24 cellular contexts compared by ENCODE assay signal in genomic region chr22:38419864-38420172, GRCh38. TPM values are rescaled to one million over a fixed set of nuclear protein-coding genes. Genes with fewer than 3 reads are reported as not detected.
DNase-seq lines count a peak whose midpoint lies in the region; ATAC-seq, FAIRE-seq and TF ChIP-seq lines count a peak whose summit lies in the region.
"Had no signal": no experiment of that assay in that cellular context is flagged by ENCODE, and none has a peak within 500 bp of the region (broad histone marks: within the 10 kb centered on the region; RNA-seq: fewer than 3 reads in every experiment).

No MANE protein-coding gene starts in this region.

- H3K4me3 ChIP-seq in right atrium auricular region (no peak overlapping the region), K562 (no peak overlapping the region), thyroid gland (replicated peaks in 1 of 3) (no peak overlapping the region)
- H3K4me3 ChIP-seq: GM23248 had no signal

- no peak for TF ChIP-seq RAD21 in K562 (CRISPR knock-in tag; conservative IDR thresholded peaks at IDR 0.05 in 1 of 2, IDR thresholded peaks at IDR 0.05 in 1 of 2)

- no peak for TF ChIP-seq CTCF in right atrium auricular region (IDR thresholded peaks at IDR 0.05)
- TF ChIP-seq CTCF in K562 (IDR thresholded peaks at IDR 0.05 in 2 of 3, conservative IDR thresholded peaks at IDR 0.05 in 1 of 3; ENCODE audit: insufficient read depth in 2 of 3, low read depth in 1 of 3, low read length in 3 of 3) = no peak
- no peak for TF ChIP-seq CTCF in thyroid gland (IDR thresholded peaks at IDR 0.05)
- TF ChIP-seq CTCF in Calu3 (IDR thresholded peaks at IDR 0.05; ENCODE audit: unreplicated experiment) = no peak

- peak; percentile 24 for DNase-seq in Right ventricle myocardium superior
- no peak for DNase-seq in right atrium auricular region (ENCODE audit: low spot score)
- DNase-seq in K562 (ENCODE audit: extremely low read depth in 1 of 4, low spot score in 3 of 4) = peak in 1 of 4 experiments; percentile 26
- peak; percentile 46 for DNase-seq in left kidney (ENCODE audit: low read depth, low spot score)
- DNase-seq in thyroid gland = peak; percentile 68
- no peak for DNase-seq in GF-D8 (lab: John Stamatoyannopoulos, UW)
- DNase-seq in ecto neural progenitor cell (ENCODE audit: low spot score) = no peak
- DNase-seq in Calu3 = no peak
- DNase-seq: DMS153; GM23248; HCEC 1CT; IMR-90; NCI-H1048; NCI-H1694; NCI-H2029 treated with DMSO at 0.1 percent for 48 hours; NCI-H446 treated with DMSO at 0.1 percent for 48 hours; NCI-H526; NCI-H82; NK-92 treated with Interleukin-12 subunit alpha and Interleukin-12 subunit beta, amount 100 ng/mL, for 24 hours; PC-3; SHP77 had no signal

- no peaks in the 10 kb centered on the region for H3K79me2 ChIP-seq in K562 (ENCODE audit: control insufficient read depth, insufficient read depth, low read length)

- WGBS in K562 (ENCODE audit: insufficient coverage, low coverage, missing lambda C conversion rate) = 43% methylated on average over 5 of the region's 8 CpGs
- WGBS in thyroid gland, 2 donors = 44% methylated on average over 8 of the region's 8 CpGs; no CpG with 5 or more reads in 1 of the 2 donors

- H3K27ac ChIP-seq in right atrium auricular region = no peak overlapping the region
- H3K27ac ChIP-seq in K562 (ENCODE audit: extremely low read depth, low read depth, low read length) = no peak overlapping the region
- peak overlapping the region in 1 of 3 donors; percentile 61 for H3K27ac ChIP-seq in thyroid gland
- H3K27ac ChIP-seq: GM23248, KMS-11 had no signal

- no peaks in the 10 kb centered on the region for H3K9me3 ChIP-seq in right atrium auricular region
- no peaks in the 10 kb centered on the region for H3K9me3 ChIP-seq in K562 (replicated peaks; ENCODE audit: control insufficient read depth, insufficient read depth, low read depth, low read length)
- H3K9me3 ChIP-seq in thyroid gland = no peaks in the 10 kb centered on the region

- no peaks in the 10 kb centered on the region for H4K20me1 ChIP-seq in K562 (replicated peaks; ENCODE audit: control insufficient read depth, insufficient read depth, low read length)

- H3K4me2 ChIP-seq in K562 (ENCODE audit: insufficient read depth, low read length) = no peak overlapping the region
- H3K4me2 ChIP-seq: KMS-11 had no signal

- peaks cover 9% of the 10 kb centered on the region for H3K27me3 Mint-ChIP-seq in Calu3 (ENCODE audit: unreplicated experiment)

- no peak overlapping the region for H3K27ac Mint-ChIP-seq in Calu3 (ENCODE audit: unreplicated experiment)

- ATAC-seq in Right ventricle myocardium superior (ENCODE audit: poor library complexity) (peak; percentile 5), K562 (no peak)
- ATAC-seq: PC-3 had no signal

- H3K9ac ChIP-seq in K562 (ENCODE audit: insufficient read depth in 1 of 2, low read depth in 2 of 2, low read length in 2 of 2) = peak overlapping the region in 1 of 2 experiments; percentile 28; a peak in 2 of 4 replicates
- H3K9ac ChIP-seq: GM23248, KMS-11 had no signal

- in situ Hi-C loops in K562 (cut with MboI) = no loop called here

- no peak overlapping the region for H2AFZ ChIP-seq in K562 (ENCODE audit: low read depth, low read length)
- H2AFZ ChIP-seq: GM23248 had no signal

- H3K36me3 Mint-ChIP-seq in Calu3 (ENCODE audit: insufficient read depth, unreplicated experiment) = peaks cover 6% of the 10 kb centered on the region

- no peak for TF ChIP-seq EP300 in K562 (IDR thresholded peaks at IDR 0.05; ENCODE audit: low read length)

- H3K27me3 ChIP-seq in right atrium auricular region (no peaks in the 10 kb centered on the region), K562 (ENCODE audit: control insufficient read depth in 2 of 2, insufficient read depth in 2 of 2, low read length in 2 of 2) (no peaks in the 10 kb centered on the region), thyroid gland (no peaks in the 10 kb centered on the region)

- no peaks in the 10 kb centered on the region for H3K36me3 ChIP-seq in right atrium auricular region
- no peaks in the 10 kb centered on the region for H3K36me3 ChIP-seq in K562 (ENCODE audit: control insufficient read depth, insufficient read depth, low read length)
- no peaks in the 10 kb centered on the region for H3K36me3 ChIP-seq in thyroid gland

- no peak overlapping the region for H3K4me3 Mint-ChIP-seq in Calu3 (ENCODE audit: low read depth, unreplicated experiment)

- no peak for FAIRE-seq in K562 (lab: Jason Lieb, UNC)

- POLR2A ChIA-PET in K562 (lab: Yijun Ruan, JAX) = interaction anchor here (1.0 to 1.4 kb wide), 2 partner anchors 21 to 262 kb away, joined by 4 read pairs; partner anchors contain the start of gene TOMM22

- no TSS peak for BruUV-seq in K562 (replicated peaks; lab: Mats Ljungman, UMichigan)
- no TSS peak for BruUV-seq in Calu3 (replicated peaks; lab: Mats Ljungman, UMichigan)

- H3K4me1 ChIP-seq in right atrium auricular region (peaks cover 0 to 10% of the 10 kb centered on the region in 2 donors), K562 (replicated peaks in 1 of 2; ENCODE audit: control insufficient read depth in 2 of 2, insufficient read depth in 2 of 2, low read length in 2 of 2) (peaks cover 3 to 21% of the 10 kb centered on the region in 2 experiments; a peak in 3 of 5 replicates), thyroid gland (peaks cover 14 to 23% of the 10 kb centered on the region in 2 donors)

- no peaks in the 10 kb centered on the region for H3K9me3 Mint-ChIP-seq in Calu3 (ENCODE audit: low read depth, unreplicated experiment)

- no peak for TF ChIP-seq POLR2A in K562 (conservative IDR thresholded peaks at IDR 0.05)
- no peak for TF ChIP-seq POLR2A in thyroid gland (IDR thresholded peaks at IDR 0.05)

- CTCF ChIA-PET in K562 (lab: Yijun Ruan, JAX; ENCODE audit: low intra/inter-chr PET ratio) = no interaction called here
- CTCF ChIA-PET in Calu3 (lab: Charles Lee) = interaction anchor here (0.6 kb wide), 1 partner anchor 586 kb away, joined by 4 read pairs; no protein-coding TSS in a partner anchor

- H3K4me1 Mint-ChIP-seq in Calu3 (ENCODE audit: low read depth, unreplicated experiment) = peaks cover 9% of the 10 kb centered on the region

- intact Hi-C loops in Right ventricle myocardium superior (cut with DNase I) (no loop called here), K562 (cut with micrococcal nuclease) (no loop called here), thyroid gland (cut with DNase I) (loop anchor here (10.0 kb wide), 1 partner anchor 145 kb away; no protein-coding TSS in a partner anchor), Calu3 (cut with micrococcal nuclease; ENCODE audit: unreplicated experiment) (loop anchor here (5.0 kb wide), 1 partner anchor 267 kb away; no protein-coding TSS in a partner anchor)

- no peaks in the 10 kb centered on the region for H3K9me1 ChIP-seq in K562 (ENCODE audit: control insufficient read depth, insufficient read depth, low read length)

TF ChIP-seq in K562, 482 proteins besides CTCF, POLR2A, EP300 and RAD21:
- TF ChIP-seq POLR2B (IDR thresholded peaks at IDR 0.05; ENCODE audit: low read depth, partially characterized antibody) = no peak
- peak; percentile 84 for TF ChIP-seq ESRRA (IDR thresholded peaks at IDR 0.05; ENCODE audit: borderline replicate concordance, low read depth)
TF ChIP-seq in K562: peak in this region for 1.

RNA-seq across cellular contexts. Expression of gene KCNJ4, which starts 35.2 kb away (rescaled TPM):
- total RNA-seq in Right ventricle myocardium superior (16.6 TPM), right atrium auricular region (10 to 100 TPM in 1 of 2 donors, 1 to 10 TPM in 1; 7.0 to 36.7 TPM), K562 (2014; rRNA removed) (0.09 and 0.41 TPM in 2 replicates), K562 (2014; rRNA removed; fragmentation: Illumina TruSeq; extraction: Trizol) (not detected in 2 replicates), K562 (2015; rRNA removed; fragmentation: Illumina TruSeq; extraction: Trizol) (not detected in 2 replicates), K562 (2021) (0.13 and 0.55 TPM in 2 replicates), thyroid gland (not detected), Calu3 (2022) (not detected in 2 replicates)
- total RNA-seq in K562 (2011; cell fraction: chromatin; rRNA removed; ENCODE audit: low replicate concordance) = 0.23 TPM in 1 of 2 replicates, not detected in the other
- total RNA-seq in K562 (2011; cell fraction: nucleolus; rRNA removed) = 0.26 and 0.33 TPM in 2 replicates
- total RNA-seq in K562 (2011; cell fraction: nucleoplasm; rRNA removed) = not detected in 2 replicates
- polyA plus RNA-seq in K562 (2011; rRNA removed) (0.07 and 0.18 TPM in 2 replicates), K562 (2014; fragmentation: Illumina TruSeq; extraction: Trizol) (0.07 and 0.28 TPM in 2 replicates), K562 (2014; fragmentation: Nextera tagmentation; extraction: Ambion mirVana) (not detected), K562 (2014; rRNA removed) (0.20 and 0.27 TPM in 2 replicates)
- 0.13 and 0.24 TPM in 2 replicates for polyA plus RNA-seq in K562 (2011; cell fraction: cytosol; rRNA removed)
- 0.10 TPM in 2 replicates for polyA plus RNA-seq in K562 (2011; cell fraction: nucleus; rRNA removed)
- polyA plus RNA-seq in K562 (2012) = 0.07 and 0.15 TPM in 2 replicates
- 0.09 TPM in 1 of 2 replicates, not detected in the other for polyA minus RNA-seq in K562 (2011; rRNA and poly(A)+ RNA removed)
- 0.38 TPM in 1 of 2 replicates, not detected in the other for polyA minus RNA-seq in K562 (2011; cell fraction: cytosol; rRNA and poly(A)+ RNA removed)
- polyA minus RNA-seq in K562 (2011; cell fraction: nucleus; rRNA and poly(A)+ RNA removed) = 0.22 TPM in 1 of 2 replicates, not detected in the other
- total RNA-seq: A172, GM23248, IMR-90, PC-3 had no signal
- polyA plus RNA-seq: BJ, GM23248, IMR-90 had no signal

RNA-seq across cellular contexts. Expression of gene KDELR3, which starts 48.1 kb away (rescaled TPM):
- total RNA-seq in Right ventricle myocardium superior (3.1 TPM), right atrium auricular region (1 to 10 TPM; 8.0 to 9.2 TPM), K562 (2014; rRNA removed) (8.8 and 10.9 TPM in 2 replicates), K562 (2014; rRNA removed; fragmentation: Illumina TruSeq; extraction: Trizol) (9.6 and 10.8 TPM in 2 replicates), K562 (2015; rRNA removed; fragmentation: Illumina TruSeq; extraction: Trizol) (7.1 and 7.4 TPM in 2 replicates), K562 (2021) (10.6 and 12.2 TPM in 2 replicates), thyroid gland (10 to 100 TPM in 2 of 4 donors, 1 to 10 TPM in 2; 7.5 to 14.4 (median 11.8) TPM), Calu3 (2022) (16.1 and 18.7 TPM in 2 replicates)
- 28.0 and 28.7 TPM in 2 replicates for total RNA-seq in K562 (2011; cell fraction: chromatin; rRNA removed; ENCODE audit: low replicate concordance)
- 33.2 and 33.5 TPM in 2 replicates for total RNA-seq in K562 (2011; cell fraction: nucleolus; rRNA removed)
- total RNA-seq in K562 (2011; cell fraction: nucleoplasm; rRNA removed) = 37.2 and 51.0 TPM in 2 replicates
- polyA plus RNA-seq in K562 (2011; rRNA removed) (44.8 and 49.1 TPM in 2 replicates), K562 (2014; fragmentation: Illumina TruSeq; extraction: Trizol) (18.7 and 23.6 TPM in 2 replicates), K562 (2014; fragmentation: Nextera tagmentation; extraction: Ambion mirVana) (1 to 10 TPM; 7.6 to 8.5 TPM), K562 (2014; rRNA removed) (13.7 and 19.7 TPM in 2 replicates)
- 32.6 and 47.4 TPM in 2 replicates for polyA plus RNA-seq in K562 (2011; cell fraction: cytosol; rRNA removed)
- polyA plus RNA-seq in K562 (2011; cell fraction: nucleus; rRNA removed) = 8.3 and 16.8 TPM in 2 replicates
- 11.4 and 20.4 TPM in 2 replicates for polyA plus RNA-seq in K562 (2012)
- 21.7 and 25.7 TPM in 2 replicates for polyA minus RNA-seq in K562 (2011; rRNA and poly(A)+ RNA removed)
- 8.5 and 11.5 TPM in 2 replicates for polyA minus RNA-seq in K562 (2011; cell fraction: cytosol; rRNA and poly(A)+ RNA removed)
- 4.0 and 8.4 TPM in 2 replicates for polyA minus RNA-seq in K562 (2011; cell fraction: nucleus; rRNA and poly(A)+ RNA removed)

Comparison
In these comparisons a context has a peak if more than half of its experiments do, and no peak if none do; other contexts are left out.
1. DNase-seq: peak in Right ventricle myocardium superior (single experiment), left kidney (single experiment) and thyroid gland (2 of 2); none in right atrium auricular region (single experiment), GF-D8 (single experiment), ecto neural progenitor cell (single experiment) and Calu3 (single experiment).
2. intact Hi-C loops: an anchor here in thyroid gland (10.0 kb wide) and Calu3 (5.0 kb wide); none called in Right ventricle myocardium superior and K562.